ENCODE assay signal across 12 cellular contexts in the genomic region with DNA sequence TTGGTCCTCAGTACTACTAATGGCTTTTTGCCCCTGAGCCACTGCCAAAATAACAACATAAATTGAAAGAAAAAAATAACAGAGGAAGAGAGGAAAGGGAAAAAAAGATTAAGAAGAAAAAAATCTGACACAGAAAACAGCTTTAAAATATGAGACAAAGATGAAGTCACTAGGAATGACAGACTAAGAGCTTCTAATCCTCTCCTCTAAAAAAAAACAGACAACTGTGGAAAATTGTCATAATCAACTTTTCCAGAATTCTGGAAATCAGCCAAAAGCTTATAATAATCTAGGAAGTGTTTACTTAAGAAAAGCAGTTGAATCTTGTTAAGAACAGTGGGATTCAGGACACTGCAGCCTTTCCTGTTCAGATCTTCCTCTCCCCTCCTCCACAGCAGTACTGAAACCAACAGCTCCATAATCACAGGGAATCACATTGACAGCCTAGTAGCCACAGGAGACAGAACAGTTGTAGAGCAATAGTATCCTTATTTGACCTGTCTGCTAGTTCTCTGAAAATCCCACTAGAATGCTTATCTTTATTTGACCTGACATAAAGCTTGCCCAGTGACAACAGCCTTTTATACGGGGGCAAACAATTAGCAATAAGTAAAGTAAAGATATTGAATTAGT. TPM values are rescaled to one million over a fixed set of nuclear protein-coding genes. Genes with fewer than 3 reads are reported as not detected.
DNase-seq lines count a peak whose midpoint lies in the region; ATAC-seq and TF ChIP-seq lines count a peak whose summit lies in the region.
"Had no signal": no experiment of that assay in that cellular context is flagged by ENCODE, and none has a peak within 500 bp of the region (broad histone marks: within the 10 kb centered on the region; RNA-seq: fewer than 3 reads in every experiment).

No MANE protein-coding gene starts in this region.

- H3K36me3 Mint-ChIP-seq in GM23338 (ENCODE audit: low read depth) (peaks cover 37% of the 10 kb centered on the region), naive B cell (peaks cover 11 to 33% of the 10 kb centered on the region in 2 donors)

- no peak overlapping the region for H3K4ac ChIP-seq in trophoblast cell (ENCODE audit: low read depth, low read length)

- TF ChIP-seq CTCF in GM23338 (conservative IDR thresholded peaks at IDR 0.05; ENCODE audit: low read depth in 2 of 2): no peak

- H3K4me1 ChIP-seq in GM23338 (ENCODE audit: insufficient read depth) (no peaks in the 10 kb centered on the region), trophoblast cell (ENCODE audit: control insufficient read depth in 1 of 2, insufficient read depth in 2 of 2, low read length in 2 of 2) (no peaks in the 10 kb centered on the region)

- no peak overlapping the region for H2BK12ac ChIP-seq in trophoblast cell (ENCODE audit: low read length)

- no peaks in the 10 kb centered on the region for H3K9me3 Mint-ChIP-seq in GM23338
- H3K9me3 Mint-ChIP-seq in naive B cell: no peaks in the 10 kb centered on the region

- no peaks in the 10 kb centered on the region for H3K79me1 ChIP-seq in trophoblast cell (ENCODE audit: low read length)

- H3K27ac Mint-ChIP-seq in GM23338 (no peak overlapping the region), naive B cell (peak overlapping the region in 4 of 6 donors; percentile 1 to 37 (median 10))
- H3K27ac Mint-ChIP-seq: activated CD8-positive, alpha-beta memory T cell treated with anti-CD3 and anti-CD28 coated beads, Interleukin-2, amount 10 ng/mL, durations not matched to agents 7 days and 5 days had no signal

- no peaks in the 10 kb centered on the region for H3K9me2 ChIP-seq in GM23338 (ENCODE audit: insufficient read depth)

- H3K4me3 Mint-ChIP-seq in GM23338 (no peak overlapping the region), naive B cell (no peak overlapping the region)
- H3K4me3 Mint-ChIP-seq: activated CD8-positive, alpha-beta memory T cell treated with anti-CD3 and anti-CD28 coated beads, Interleukin-2, amount 10 ng/mL, durations not matched to agents 7 days and 5 days had no signal

- H2BK120ac ChIP-seq in trophoblast cell (ENCODE audit: insufficient read depth, low read length, poor library complexity): no peak overlapping the region

- no peaks in the 10 kb centered on the region for H3F3A ChIP-seq in GM23338 (replicated peaks; ENCODE audit: low read depth)

- H4K91ac ChIP-seq in trophoblast cell (ENCODE audit: low read depth, low read length): no peak overlapping the region

- peaks cover 27% of the 10 kb centered on the region for H3K36me3 ChIP-seq in GM23338 (ENCODE audit: insufficient read depth)
- H3K36me3 ChIP-seq in trophoblast cell (ENCODE audit: control insufficient read depth in 1 of 2, insufficient read depth in 2 of 2, low read length in 2 of 2): peaks cover 3 to 8% of the 10 kb centered on the region in 2 experiments

- peak; percentile 47; the same call in 2 of the 3 replicates for ATAC-seq in GM23338
- ATAC-seq in naive B cell (ENCODE audit: low read depth in 2 of 2): no peak
- no peak for ATAC-seq in HG03439 (IDR thresholded peaks at IDR 0.05; ENCODE audit: unreplicated experiment)
- no peak for ATAC-seq in HG02571 (IDR thresholded peaks at IDR 0.05; ENCODE audit: unreplicated experiment)
- ATAC-seq: activated CD8-positive, alpha-beta memory T cell treated with anti-CD3 and anti-CD28 coated beads, Interleukin-2, amount 10 ng/mL, durations not matched to agents 7 days and 5 days had no signal

- no peak overlapping the region for H3K9ac ChIP-seq in trophoblast cell (ENCODE audit: low read length)

- H2AFZ ChIP-seq in GM23338 (no peak overlapping the region), trophoblast cell (ENCODE audit: insufficient read depth, low read length, poor library complexity) (no peak overlapping the region)

- no peak overlapping the region for H2AK5ac ChIP-seq in trophoblast cell (ENCODE audit: low read length)

- no peak overlapping the region for H3K14ac ChIP-seq in trophoblast cell (ENCODE audit: low read length)

- H3K79me2 ChIP-seq in GM23338 (replicated peaks; ENCODE audit: insufficient read depth) (no peaks in the 10 kb centered on the region), trophoblast cell (ENCODE audit: control insufficient read depth, insufficient read depth, low read length, poor library complexity) (no peaks in the 10 kb centered on the region)

- H3K4me1 Mint-ChIP-seq in GM23338 (no peaks in the 10 kb centered on the region), naive B cell (no peaks in the 10 kb centered on the region)

- H3K23ac ChIP-seq in trophoblast cell (ENCODE audit: low read length): no peak overlapping the region

- TF ChIP-seq POLR2A in erythroblast (IDR thresholded peaks at IDR 0.05; ENCODE audit: low read length): no peak

- H4K8ac ChIP-seq in trophoblast cell (ENCODE audit: low read depth, low read length): no peak overlapping the region

- DNase-seq in GM23338 (ENCODE audit: low spot score): no peak
- peak; percentile 6 for DNase-seq in RPMI7951 (ENCODE audit: low read depth)
- peak; percentile 62 to 85 for DNase-seq in erythroblast (lab: John Stamatoyannopoulos, UW)
- DNase-seq in naive B cell: no peak
- DNase-seq in trophoblast cell: no peak
- no peak for DNase-seq in NOMO-1 (lab: John Stamatoyannopoulos, UW; ENCODE audit: unreplicated experiment in 2 of 2)
- DNase-seq: activated CD8-positive, alpha-beta memory T cell treated with anti-CD3 and anti-CD28 coated beads, Interleukin-2, amount 10 ng/mL, durations not matched to agents 7 days and 5 days; Calu3; NCI-H2081 treated with DMSO at 0.1 percent for 48 hours; stimulated activated naive CD4-positive, alpha-beta T cell treated with Interleukin-2 at 50 U/mL for 16 hours had no signal

- no peaks in the 10 kb centered on the region for H3K27me3 ChIP-seq in GM23338 (ENCODE audit: insufficient read depth)
- no peaks in the 10 kb centered on the region for H3K27me3 ChIP-seq in trophoblast cell (ENCODE audit: insufficient read depth, low read length)

- H4K12ac ChIP-seq in trophoblast cell (ENCODE audit: low read depth, low read length): no peak overlapping the region

- no CpG with 5 or more reads among the region's 1 CpG for WGBS in trophoblast cell (ENCODE audit: extremely low coverage, insufficient coverage, insufficient read length)

- no peak overlapping the region for H3K18ac ChIP-seq in trophoblast cell (ENCODE audit: low read length)

- H3K27me3 Mint-ChIP-seq in GM23338 (ENCODE audit: insufficient read depth, low read depth, poor library complexity) (peaks cover 2% of the 10 kb centered on the region), naive B cell (no peaks in the 10 kb centered on the region)
- H3K27me3 Mint-ChIP-seq: activated CD8-positive, alpha-beta memory T cell treated with anti-CD3 and anti-CD28 coated beads, Interleukin-2, amount 10 ng/mL, durations not matched to agents 7 days and 5 days had no signal

- H3K4me3 ChIP-seq in GM23338 (no peak overlapping the region), trophoblast cell (ENCODE audit: low read depth, low read length) (no peak overlapping the region)

- H4K20me1 ChIP-seq in GM23338 (replicated peaks; ENCODE audit: insufficient read depth): no peaks in the 10 kb centered on the region; the same call in 1 of the 2 replicates

- no peak overlapping the region for H2BK5ac ChIP-seq in trophoblast cell (ENCODE audit: low read depth, low read length, poor library complexity)

- H3K4me2 ChIP-seq in GM23338 (no peak overlapping the region), trophoblast cell (ENCODE audit: low read length) (no peak overlapping the region)

- no peaks in the 10 kb centered on the region for H3K9me3 ChIP-seq in trophoblast cell (ENCODE audit: insufficient read depth, low read depth, low read length)

- H3K27ac ChIP-seq in GM23338 (ENCODE audit: low read depth) (no peak overlapping the region), trophoblast cell (ENCODE audit: low read depth, low read length) (no peak overlapping the region)

TF ChIP-seq in GM23338, 12 proteins besides CTCF, POLR2A, EP300 and RAD21 (continues in another document):
- TF ChIP-seq ZNF114 (CRISPR knock-in tag; IDR thresholded peaks at IDR 0.05): no peak

RNA-seq across cellular contexts. Expression of gene IBTK, which starts 41.6 kb away (rescaled TPM):
- 25.9 and 28.7 TPM in 2 replicates for total RNA-seq in GM23338 (2014; rRNA removed; shearing (Covaris generic))
- polyA plus RNA-seq in GM23338 (2016; fragmentation: Nextera tagmentation; extraction: Ambion mirVana) (15.4 and 16.0 TPM in 2 replicates), naive B cell (ENCODE audit: low read depth in 6 of 6) (10 to 100 TPM; 16.1 to 23.9 (median 19.6) TPM)
- total RNA-seq in RPMI7951 (2014; rRNA removed; shearing (Covaris generic)): 35.3 and 41.5 TPM in 2 replicates
- polyA plus RNA-seq in trophoblast cell (2013): 10.9 and 11.5 TPM in 2 replicates

Comparison
In these comparisons a context has a peak if more than half of its experiments do, and no peak if none do; other contexts are left out.
1. DNase-seq: peak in RPMI7951 (single experiment) and erythroblast (2 of 2); none in GM23338 (single experiment), naive B cell (single experiment), trophoblast cell (0 of 2) and NOMO-1 (0 of 2).